27 cellular contexts compared by ENCODE assay signal in genomic region chr15:28930011-28930410, GRCh38.
"Had no signal": no experiment of that assay in that cellular context is flagged by ENCODE, and none has a peak within 500 bp of the region (broad histone marks: within the 10 kb centered on the region; RNA-seq: fewer than 3 reads in every experiment).

No MANE protein-coding gene starts in this region.

- H3K4me3 Mint-ChIP-seq: activated naive CD4-positive, alpha-beta T cell treated with anti-CD3 and anti-CD28 coated beads, Interleukin-2, amount 50 U/mL, for 24 hours; effector memory CD8-positive, alpha-beta T cell; naive thymus-derived CD4-positive, alpha-beta T cell; stimulated activated naive CD8-positive, alpha-beta T cell treated with anti-CD3 and anti-CD28 coated beads, Interleukin-15, Interleukin-2, amounts not matched to agents 100 ng/mL and 50 ng/mL, for 24 hours had no signal

- H3K4me1 ChIP-seq: gastrocnemius medialis had no signal

- H3K9me3 Mint-ChIP-seq: activated naive CD4-positive, alpha-beta T cell treated with anti-CD3 and anti-CD28 coated beads, Interleukin-2, amount 50 U/mL, for 24 hours; effector memory CD8-positive, alpha-beta T cell; stimulated activated naive CD8-positive, alpha-beta T cell treated with anti-CD3 and anti-CD28 coated beads, Interleukin-15, Interleukin-2, amounts not matched to agents 100 ng/mL and 50 ng/mL, for 24 hours had no signal

- ATAC-seq: activated CD4-positive, CD25-positive, alpha-beta regulatory T cell treated with anti-CD3 and anti-CD28 coated beads, Interleukin-2, amount 50 U/mL, for 24 hours; body of pancreas; effector memory CD8-positive, alpha-beta T cell; gastrocnemius medialis; left colon; naive thymus-derived CD4-positive, alpha-beta T cell; right cardiac atrium had no signal

- H3K4me3 ChIP-seq: body of pancreas, cardiac muscle cell, gastrocnemius medialis, hepatocyte, thoracic aorta had no signal

- DNase-seq: activated CD4-positive, alpha-beta T cell treated with anti-CD3 and anti-CD28 coated beads for 48 hours; activated CD4-positive, alpha-beta T cell treated with anti-CD3 and anti-CD28 coated beads, Interleukin-2, amount 50 U/mL, for 48 hours; activated CD8-positive, alpha-beta memory T cell treated with anti-CD3 and anti-CD28 coated beads for 24 hours; anterior cingulate cortex; body of pancreas; cortex of kidney; effector memory CD8-positive, alpha-beta T cell; erythroblast; gastrocnemius medialis; glutamatergic neuron; islet precursor cell; left colon; midbrain; naive thymus-derived CD4-positive, alpha-beta T cell; right cardiac atrium; stimulated activated CD4-positive, alpha-beta T cell treated with anti-CD3 and anti-CD28 coated beads, Interleukin-2, amount 100 ng/mL, for 48 hours; T-helper 1 cell; trophoblast cell had no signal

- H3K27ac ChIP-seq: body of pancreas, cardiac muscle cell, gastrocnemius medialis, hepatocyte, thoracic aorta, VCaP had no signal

- H3K27me3 Mint-ChIP-seq: activated naive CD4-positive, alpha-beta T cell treated with anti-CD3 and anti-CD28 coated beads, Interleukin-2, amount 50 U/mL, for 24 hours; stimulated activated naive CD8-positive, alpha-beta T cell treated with anti-CD3 and anti-CD28 coated beads, Interleukin-15, Interleukin-2, amounts not matched to agents 100 ng/mL and 50 ng/mL, for 24 hours had no signal

- H3K27me3 ChIP-seq: body of pancreas, cardiac muscle cell, gastrocnemius medialis, hepatocyte had no signal

- H3K27ac Mint-ChIP-seq: effector memory CD8-positive, alpha-beta T cell; stimulated activated naive CD8-positive, alpha-beta T cell treated with anti-CD3 and anti-CD28 coated beads, Interleukin-15, Interleukin-2, amounts not matched to agents 100 ng/mL and 50 ng/mL, for 24 hours had no signal

- FAIRE-seq: TTC549, urothelium cell line had no signal

- H3K9me3 ChIP-seq: body of pancreas, gastrocnemius medialis, thoracic aorta had no signal

- H3K36me3 ChIP-seq: cardiac muscle cell, gastrocnemius medialis, thoracic aorta had no signal

- H3K4me2 ChIP-seq: hepatocyte had no signal
